Comparison of ENCODE assay signal across 8 cellular contexts in the genomic region with DNA sequence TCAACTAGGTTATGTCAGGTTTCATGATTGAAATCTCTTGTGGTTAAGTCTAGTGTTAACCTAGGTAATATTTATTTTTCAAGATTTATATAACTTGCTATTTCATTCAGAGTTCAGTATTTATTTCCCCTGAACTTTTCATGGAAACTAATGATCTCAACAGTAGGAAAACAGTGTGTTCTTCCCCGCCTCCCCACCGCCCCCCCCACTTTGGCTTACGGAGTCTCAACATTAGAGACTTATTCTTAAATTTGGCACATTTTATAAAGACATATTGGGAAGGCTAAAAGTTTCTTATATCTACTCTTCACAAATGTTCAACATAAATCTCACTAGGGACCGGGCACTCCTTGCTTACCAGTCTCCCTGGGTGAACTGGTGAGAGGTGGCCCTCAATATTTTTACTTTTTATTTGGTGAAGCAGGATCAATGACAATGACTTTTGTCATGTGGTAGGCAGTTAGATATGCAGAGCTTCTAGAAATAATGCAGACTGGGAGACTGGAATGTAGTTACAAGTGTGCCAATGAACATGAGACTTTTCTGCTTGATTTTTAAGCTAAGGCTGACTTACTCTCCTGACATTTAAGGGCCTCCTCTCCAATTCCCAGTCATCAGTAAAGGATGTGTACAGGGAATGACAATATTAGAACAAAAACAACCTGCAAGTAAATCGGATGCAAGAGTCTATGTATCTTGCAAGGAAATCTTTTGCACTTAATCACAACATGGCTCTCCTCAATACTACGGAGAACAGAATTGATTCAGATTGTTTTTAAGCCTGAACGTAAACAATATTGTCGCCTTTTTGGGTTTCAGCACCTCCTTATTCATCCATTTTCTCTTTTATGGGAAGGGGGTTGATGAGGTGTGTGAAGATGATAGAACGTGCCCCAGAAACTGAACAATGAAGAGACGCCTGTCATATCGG. TPM values are rescaled to one million over a fixed set of nuclear protein-coding genes. Genes with fewer than 3 reads are reported as not detected.
DNase-seq lines count a peak whose midpoint lies in the region; ATAC-seq lines count a peak whose summit lies in the region.

No MANE protein-coding gene starts in this region.

- H3K9me3 Mint-ChIP-seq in activated T-cell treated with anti-CD3 and anti-CD28 coated beads, Interleukin-2, amount 50 U/mL, for 24 hours = no peaks in the 10 kb centered on the region
- H3K9me3 Mint-ChIP-seq in activated T-helper 17 cell treated with anti-CD3 and anti-CD28 coated beads, Interleukin-2, amount 50 U/mL, for 72 hours = no peaks in the 10 kb centered on the region
- H3K9me3 Mint-ChIP-seq in stimulated activated memory B cell treated with anti-CD40 and anti-IgM and Interleukin-4, amounts not matched to agents 10 μg/mL and 1 μg/mL and 100 μg/mL, for 72 hours = no peaks in the 10 kb centered on the region

- H3K9me3 ChIP-seq in iPS DF 6.9 (ENCODE audit: control insufficient read depth, insufficient read depth, low read length) = no peaks in the 10 kb centered on the region

- H3K27ac ChIP-seq in iPS DF 6.9 (ENCODE audit: low read length) = no peak overlapping the region

- H3K4me3 Mint-ChIP-seq in activated T-cell treated with anti-CD3 and anti-CD28 coated beads, Interleukin-2, amount 50 U/mL, for 24 hours = peak overlapping the region; percentile 90
- H3K4me3 Mint-ChIP-seq in activated T-helper 17 cell treated with anti-CD3 and anti-CD28 coated beads, Interleukin-2, amount 50 U/mL, for 72 hours = peak overlapping the region; percentile 92
- H3K4me3 Mint-ChIP-seq in stimulated activated memory B cell treated with anti-CD40 and anti-IgM and Interleukin-4, amounts not matched to agents 10 μg/mL and 1 μg/mL and 100 μg/mL, for 72 hours = peak overlapping the region; percentile 98

- no peak for DNase-seq in activated T-cell treated with anti-CD3 and anti-CD28 coated beads, Interleukin-2, amount 50 U/mL, for 24 hours
- no peak for DNase-seq in activated T-cell treated with anti-CD3 and anti-CD28 coated beads, Interleukin-2, amount 50 U/mL, for 1 hour
- DNase-seq in iPS DF 6.9 (ENCODE audit: low read depth, low spot score) (no peak), NCI-H748 (lab: John Stamatoyannopoulos, UW; ENCODE audit: unreplicated experiment) (no peak)
- DNase-seq in stimulated activated CD4-positive, alpha-beta T cell treated with anti-CD3 and anti-CD28 coated beads, Interleukin-4, amount 100 ng/mL, for 24 hours = no peak

- no peak for ATAC-seq in activated T-helper 17 cell treated with anti-CD3 and anti-CD28 coated beads, Interleukin-2, amount 50 U/mL, for 72 hours (replicated peaks)
- no peak for ATAC-seq in stimulated activated memory B cell treated with anti-CD40 and anti-IgM and Interleukin-4, amounts not matched to agents 10 μg/mL and 1 μg/mL and 100 μg/mL, for 72 hours
- ATAC-seq in GM18873 (IDR thresholded peaks at IDR 0.05; ENCODE audit: low FRiP score, unreplicated experiment) = no peak

- H3K36me3 Mint-ChIP-seq in activated T-cell treated with anti-CD3 and anti-CD28 coated beads, Interleukin-2, amount 50 U/mL, for 24 hours (ENCODE audit: low read depth) = peaks cover 22% of the 10 kb centered on the region
- peaks cover 12% of the 10 kb centered on the region for H3K36me3 Mint-ChIP-seq in activated T-helper 17 cell treated with anti-CD3 and anti-CD28 coated beads, Interleukin-2, amount 50 U/mL, for 72 hours (ENCODE audit: low read depth)
- no peaks in the 10 kb centered on the region for H3K36me3 Mint-ChIP-seq in stimulated activated memory B cell treated with anti-CD40 and anti-IgM and Interleukin-4, amounts not matched to agents 10 μg/mL and 1 μg/mL and 100 μg/mL, for 72 hours

- H3K4me1 ChIP-seq in iPS DF 6.9 (ENCODE audit: control insufficient read depth, insufficient read depth, low read length) = peaks cover 4% of the 10 kb centered on the region; the same call in 1 of the 2 replicates

- no peaks in the 10 kb centered on the region for H3K36me3 ChIP-seq in iPS DF 6.9 (ENCODE audit: control insufficient read depth, insufficient read depth, low read length)

- H3K4me1 Mint-ChIP-seq in activated T-cell treated with anti-CD3 and anti-CD28 coated beads, Interleukin-2, amount 50 U/mL, for 24 hours (ENCODE audit: low read depth) = peaks cover 64% of the 10 kb centered on the region
- H3K4me1 Mint-ChIP-seq in activated T-helper 17 cell treated with anti-CD3 and anti-CD28 coated beads, Interleukin-2, amount 50 U/mL, for 72 hours = peaks cover 35% of the 10 kb centered on the region
- H3K4me1 Mint-ChIP-seq in stimulated activated memory B cell treated with anti-CD40 and anti-IgM and Interleukin-4, amounts not matched to agents 10 μg/mL and 1 μg/mL and 100 μg/mL, for 72 hours = peaks cover 54% of the 10 kb centered on the region

- peak overlapping the region; percentile 98 for H3K27ac Mint-ChIP-seq in activated T-cell treated with anti-CD3 and anti-CD28 coated beads, Interleukin-2, amount 50 U/mL, for 24 hours
- peak overlapping the region; percentile 93 for H3K27ac Mint-ChIP-seq in activated T-helper 17 cell treated with anti-CD3 and anti-CD28 coated beads, Interleukin-2, amount 50 U/mL, for 72 hours
- H3K27ac Mint-ChIP-seq in stimulated activated memory B cell treated with anti-CD40 and anti-IgM and Interleukin-4, amounts not matched to agents 10 μg/mL and 1 μg/mL and 100 μg/mL, for 72 hours = peak overlapping the region; percentile 91

- H3K27me3 ChIP-seq in iPS DF 6.9 (ENCODE audit: control insufficient read depth, insufficient read depth, low read length) = no peaks in the 10 kb centered on the region; the same call in 1 of the 2 replicates

- WGBS in iPS DF 6.9 (ENCODE audit: insufficient coverage, insufficient read length) = no CpG with 5 or more reads among the region's 11 CpGs

- H3K27me3 Mint-ChIP-seq in activated T-cell treated with anti-CD3 and anti-CD28 coated beads, Interleukin-2, amount 50 U/mL, for 24 hours = no peaks in the 10 kb centered on the region
- H3K27me3 Mint-ChIP-seq in activated T-helper 17 cell treated with anti-CD3 and anti-CD28 coated beads, Interleukin-2, amount 50 U/mL, for 72 hours = no peaks in the 10 kb centered on the region
- peaks cover 6% of the 10 kb centered on the region for H3K27me3 Mint-ChIP-seq in stimulated activated memory B cell treated with anti-CD40 and anti-IgM and Interleukin-4, amounts not matched to agents 10 μg/mL and 1 μg/mL and 100 μg/mL, for 72 hours

- peak overlapping the region; percentile 94; the same call in 1 of the 2 replicates for H3K4me3 ChIP-seq in iPS DF 6.9 (ENCODE audit: low read length)

RNA-seq across cellular contexts. Expression of a gene that starts 1.6 kb away (rescaled TPM):
- total RNA-seq in activated T-helper 17 cell treated with anti-CD3 and anti-CD28 coated beads, Interleukin-2, amount 50 U/mL, for 72 hours = 10 to 100 TPM; 26.1 to 26.5 TPM
